ENCODE assay signal across 7 cellular contexts in the genomic region with DNA sequence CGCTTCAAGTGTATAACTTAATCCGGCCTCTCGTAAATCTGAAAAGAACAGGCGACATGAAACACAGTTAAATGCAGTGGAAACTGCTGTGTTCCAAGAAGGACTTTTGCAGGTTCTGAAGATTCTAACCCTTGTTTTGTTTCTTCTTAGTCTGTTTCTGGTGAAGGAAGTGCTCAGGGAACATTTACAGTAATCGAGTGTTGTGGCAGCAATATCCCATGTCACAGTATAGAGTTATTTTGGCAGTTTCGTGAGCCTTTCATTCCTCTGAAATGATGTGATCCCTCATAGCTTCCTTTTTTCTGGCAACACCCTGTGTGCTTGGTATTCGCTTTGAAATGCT. TPM values are rescaled to one million over a fixed set of nuclear protein-coding genes. Genes with fewer than 3 reads are reported as not detected.
DNase-seq lines count a peak whose midpoint lies in the region; ATAC-seq, FAIRE-seq and TF ChIP-seq lines count a peak whose summit lies in the region.

No MANE protein-coding gene starts in this region.

- TF ChIP-seq CTCF in kidney (IDR thresholded peaks at IDR 0.05; ENCODE audit: borderline replicate concordance, extremely low read depth, insufficient read depth), result no peak

- intact Hi-C loops in kidney (cut with DNase I), result loop anchor here (10.0 kb wide), 1 partner anchor 137 kb away; no protein-coding TSS in a partner anchor

- H3K4me3 ChIP-seq in HUES48 (ENCODE audit: low read depth, low read length) (peak overlapping the region; percentile 78), kidney (ENCODE audit: low read length in 2 of 2) (peak overlapping the region; percentile 73 to 98), subcutaneous abdominal adipose tissue (ENCODE audit: low read depth in 1 of 5, low read length in 5 of 5) (peak overlapping the region; percentile 86 to 100 (median 95))

- no peak for FAIRE-seq in kidney (lab: Jason Lieb, UNC)

- H3K36me3 Mint-ChIP-seq in activated naive CD8-positive, alpha-beta T cell treated with anti-CD3 and anti-CD28 coated beads, Interleukin-2, amount 50 U/mL, for 24 hours (ENCODE audit: low read depth), result peaks cover 2% of the 10 kb centered on the region

- H3K27me3 ChIP-seq in HUES48 (ENCODE audit: control insufficient read depth, insufficient read depth, low read length) (peaks cover 12% of the 10 kb centered on the region), subcutaneous abdominal adipose tissue (ENCODE audit: control insufficient read depth in 5 of 5, insufficient read depth in 4 of 5, low read length in 5 of 5) (no peaks in the 10 kb centered on the region)

- H3K4me3 Mint-ChIP-seq in activated naive CD8-positive, alpha-beta T cell treated with anti-CD3 and anti-CD28 coated beads, Interleukin-2, amount 50 U/mL, for 24 hours, result peak overlapping the region; percentile 95

- no peaks in the 10 kb centered on the region for H3K9me3 Mint-ChIP-seq in activated naive CD8-positive, alpha-beta T cell treated with anti-CD3 and anti-CD28 coated beads, Interleukin-2, amount 50 U/mL, for 24 hours

- H3K36me3 ChIP-seq in HUES48 (ENCODE audit: control insufficient read depth, insufficient read depth, low read length) (no peaks in the 10 kb centered on the region), kidney (ENCODE audit: control insufficient read depth in 1 of 2, insufficient read depth in 2 of 2, low read length in 2 of 2) (no peaks in the 10 kb centered on the region), subcutaneous abdominal adipose tissue (ENCODE audit: control insufficient read depth in 5 of 5, insufficient read depth in 5 of 5, low read length in 5 of 5) (no peaks in the 10 kb centered on the region)

- DNase-seq in activated naive CD8-positive, alpha-beta T cell treated with anti-CD3 and anti-CD28 coated beads, Interleukin-2, amount 50 U/mL, for 24 hours, result no peak
- DNase-seq in kidney (no peak), iPS-NIHi11 (ENCODE audit: low spot score) (no peak), NCI-H2227 treated with DMSO at 0.1 percent for 48 hours (lab: John Stamatoyannopoulos, UW) (no peak)

- peaks cover 44% of the 10 kb centered on the region for H3K27me3 Mint-ChIP-seq in activated naive CD8-positive, alpha-beta T cell treated with anti-CD3 and anti-CD28 coated beads, Interleukin-2, amount 50 U/mL, for 24 hours

- no peak overlapping the region for H3K27ac Mint-ChIP-seq in activated naive CD8-positive, alpha-beta T cell treated with anti-CD3 and anti-CD28 coated beads, Interleukin-2, amount 50 U/mL, for 24 hours

- no peak for ATAC-seq in activated naive CD8-positive, alpha-beta T cell treated with anti-CD3 and anti-CD28 coated beads, Interleukin-2, amount 50 U/mL, for 24 hours
- no peak for ATAC-seq in GM21381 (IDR thresholded peaks at IDR 0.05; ENCODE audit: unreplicated experiment)

- no peaks in the 10 kb centered on the region for H3K9me3 ChIP-seq in HUES48 (ENCODE audit: control insufficient read depth, insufficient read depth, low read length)
- no peaks in the 10 kb centered on the region for H3K9me3 ChIP-seq in kidney (ENCODE audit: control insufficient read depth in 1 of 2, low read length in 2 of 2)
- no peaks in the 10 kb centered on the region for H3K9me3 ChIP-seq in subcutaneous abdominal adipose tissue (ENCODE audit: control insufficient read depth in 5 of 5, low read length in 5 of 5)

- H3K4me1 ChIP-seq in HUES48 (ENCODE audit: control insufficient read depth, insufficient read depth, low read length) (peaks cover 57% of the 10 kb centered on the region), kidney (ENCODE audit: control insufficient read depth in 1 of 2, insufficient read depth in 1 of 2, low read depth in 1 of 2, low read length in 2 of 2) (peaks cover 18 to 27% of the 10 kb centered on the region in 2 donors), subcutaneous abdominal adipose tissue (ENCODE audit: control insufficient read depth in 5 of 5, insufficient read depth in 5 of 5, low read length in 5 of 5) (peaks cover 0 to 87% (median 70%) of the 10 kb centered on the region in 5 donors)

- H3K4me1 Mint-ChIP-seq in activated naive CD8-positive, alpha-beta T cell treated with anti-CD3 and anti-CD28 coated beads, Interleukin-2, amount 50 U/mL, for 24 hours, result peaks cover 37% of the 10 kb centered on the region

- H3K27ac ChIP-seq in HUES48 (ENCODE audit: low read depth, low read length) (peak overlapping the region; percentile 44), kidney (ENCODE audit: low read depth in 2 of 2, low read length in 2 of 2) (peak overlapping the region; percentile 82 to 93), subcutaneous abdominal adipose tissue (ENCODE audit: low read depth, low read length) (peak overlapping the region; percentile 96)

- H3K9ac ChIP-seq in HUES48 (ENCODE audit: low read depth, low read length) (no peak overlapping the region), kidney (ENCODE audit: low read length in 2 of 2) (peak overlapping the region; percentile 11 to 80), subcutaneous abdominal adipose tissue (ENCODE audit: low read length in 5 of 5) (peak overlapping the region; percentile 80 to 94 (median 83))

RNA-seq across cellular contexts. Expression of a gene that starts 2.7 kb away (rescaled TPM):
- 154 TPM for total RNA-seq in kidney
- 47.2 TPM for polyA plus RNA-seq in kidney (ENCODE audit: insufficient read depth, low read depth, low replicate concordance)

Comparison
In these comparisons a context has a peak if more than half of its experiments do, and no peak if none do; other contexts are left out.
1. H3K27ac ChIP-seq: peak in every context shown above with its lines; median percentile 96 in subcutaneous abdominal adipose tissue; 88 in kidney; 44 in HUES48.